8 cellular contexts compared by ENCODE assay signal in genomic region chr9:129333961-129334743, GRCh38.
A peak's percentile ranks its signal among the peaks of the same experiment; 100 is the strongest.
DNase-seq lines count a peak whose midpoint lies in the region; ATAC-seq and TF ChIP-seq lines count a peak whose summit lies in the region.

No MANE protein-coding gene starts in this region.

- DNase-seq in NCI-H2029 treated with DMSO at 0.1 percent for 48 hours (lab: John Stamatoyannopoulos, UW), result peak; percentile 65
- peak; percentile 87 to 95 for DNase-seq in foreskin fibroblast
- peak in 7 of 10 donors; percentile 23 to 68 (median 28) for DNase-seq in naive thymus-derived CD8-positive, alpha-beta T cell
- DNase-seq in germinal center (ENCODE audit: low spot score), result no peak

- H3K36me3 Mint-ChIP-seq in activated T-helper 17 cell treated with anti-CD3 and anti-CD28 coated beads, Interleukin-2, amount 50 U/mL, for 72 hours (ENCODE audit: low read depth), result no peaks in the 10 kb centered on the region
- H3K36me3 Mint-ChIP-seq in naive thymus-derived CD8-positive, alpha-beta T cell, result peaks cover 0 to 4% (median 0%) of the 10 kb centered on the region in 3 donors

- no peak overlapping the region for H3K4me3 ChIP-seq in foreskin fibroblast (ENCODE audit: low read depth in 1 of 2, low read length in 2 of 2)

- peaks cover 3% of the 10 kb centered on the region for H3K27me3 Mint-ChIP-seq in activated T-helper 17 cell treated with anti-CD3 and anti-CD28 coated beads, Interleukin-2, amount 50 U/mL, for 72 hours
- no peaks in the 10 kb centered on the region for H3K27me3 Mint-ChIP-seq in naive thymus-derived CD8-positive, alpha-beta T cell

- peak; percentile 30 for ATAC-seq in activated T-helper 17 cell treated with anti-CD3 and anti-CD28 coated beads, Interleukin-2, amount 50 U/mL, for 72 hours (replicated peaks)
- ATAC-seq in naive thymus-derived CD8-positive, alpha-beta T cell, result peak; percentile 60 to 66
- no peak for ATAC-seq in HG03439 (IDR thresholded peaks at IDR 0.05; ENCODE audit: unreplicated experiment)
- ATAC-seq in HG03139 (IDR thresholded peaks at IDR 0.05; ENCODE audit: unreplicated experiment), result no peak

- no peak for TF ChIP-seq CTCF in foreskin fibroblast (IDR thresholded peaks at IDR 0.05; ENCODE audit: low read depth, low read length)

- H3K4me3 Mint-ChIP-seq in activated T-helper 17 cell treated with anti-CD3 and anti-CD28 coated beads, Interleukin-2, amount 50 U/mL, for 72 hours, result peak overlapping the region; percentile 20
- H3K4me3 Mint-ChIP-seq in naive thymus-derived CD8-positive, alpha-beta T cell, result peak overlapping the region; percentile 26 to 97 (median 81)

- H3K9me3 ChIP-seq in ES-I3 (ENCODE audit: control insufficient read depth, insufficient read depth, low read length), result no peaks in the 10 kb centered on the region

- no peaks in the 10 kb centered on the region for H3K36me3 ChIP-seq in ES-I3 (ENCODE audit: insufficient read depth, low read length)

- peak overlapping the region; percentile 44 for H3K9ac ChIP-seq in ES-I3 (ENCODE audit: low read depth, low read length)

- H3K4me1 Mint-ChIP-seq in activated T-helper 17 cell treated with anti-CD3 and anti-CD28 coated beads, Interleukin-2, amount 50 U/mL, for 72 hours, result peaks cover 5% of the 10 kb centered on the region
- peaks cover 22 to 41% (median 32%) of the 10 kb centered on the region in 4 donors for H3K4me1 Mint-ChIP-seq in naive thymus-derived CD8-positive, alpha-beta T cell

- H3K4me1 ChIP-seq in ES-I3 (ENCODE audit: insufficient read depth, low read length), result peaks cover 29% of the 10 kb centered on the region

- H3K9me3 Mint-ChIP-seq in activated T-helper 17 cell treated with anti-CD3 and anti-CD28 coated beads, Interleukin-2, amount 50 U/mL, for 72 hours, result peaks cover 5% of the 10 kb centered on the region
- peaks cover 0 to 6% (median 3%) of the 10 kb centered on the region in 9 donors for H3K9me3 Mint-ChIP-seq in naive thymus-derived CD8-positive, alpha-beta T cell

- no peak overlapping the region for H3K27ac Mint-ChIP-seq in activated T-helper 17 cell treated with anti-CD3 and anti-CD28 coated beads, Interleukin-2, amount 50 U/mL, for 72 hours
- peak overlapping the region; percentile 12 to 94 (median 86) for H3K27ac Mint-ChIP-seq in naive thymus-derived CD8-positive, alpha-beta T cell

- POLR2A ChIA-PET in naive thymus-derived CD8-positive, alpha-beta T cell (lab: Charles Lee), result interaction anchor here (0.6 to 3.5 kb wide), 14 partner anchors 9 to 292 kb away, joined by 3 to 22 read pairs (median 6); partner anchors contain the start of genes IER5L and NTMT1

Comparison
In these comparisons a context has a peak if more than half of its experiments do, and no peak if none do; other contexts are left out.
1. ATAC-seq: peak in activated T-helper 17 cell treated with anti-CD3 and anti-CD28 coated beads, Interleukin-2, amount 50 U/mL, for 72 hours (single experiment) and naive thymus-derived CD8-positive, alpha-beta T cell (2 of 2); none in HG03439 (single experiment) and HG03139 (single experiment).